In genomic region chr2:119225084-119225864, GRCh38 we compare ENCODE assay signal across 12 cellular contexts. TPM values are rescaled to one million over a fixed set of nuclear protein-coding genes. Genes with fewer than 3 reads are reported as not detected.
DNase-seq lines count a peak whose midpoint lies in the region; ATAC-seq, FAIRE-seq and TF ChIP-seq lines count a peak whose summit lies in the region.
"Had no signal": no experiment of that assay in that cellular context is flagged by ENCODE, and none has a peak within 500 bp of the region (broad histone marks: within the 10 kb centered on the region; RNA-seq: fewer than 3 reads in every experiment).

No MANE protein-coding gene starts in this region.

- H3K36me3 ChIP-seq in ACC112 (ENCODE audit: insufficient read depth, low read length) = no peaks in the 10 kb centered on the region
- H3K36me3 ChIP-seq in keratinocyte (ENCODE audit: control insufficient read depth in 2 of 2, extremely low read depth in 1 of 2, insufficient read depth in 2 of 2, low read length in 2 of 2) = peaks cover 0 to 3% of the 10 kb centered on the region in 2 experiments

- H3K9me1 ChIP-seq in keratinocyte (ENCODE audit: control insufficient read depth, extremely low read depth, insufficient read depth, low read length) = no peaks in the 10 kb centered on the region

- peak; percentile 16; the same call in 1 of the 2 replicates for TF ChIP-seq CTCF in GM12875 (IDR thresholded peaks at IDR 0.05; ENCODE audit: borderline replicate concordance, insufficient read depth, low read depth, low read length)
- TF ChIP-seq CTCF in keratinocyte (optimal IDR thresholded peaks at IDR 0.05 in 1 of 3, IDR thresholded peaks at IDR 0.05 in 1 of 3, conservative IDR thresholded peaks at IDR 0.05 in 1 of 3; ENCODE audit: extremely low read depth in 1 of 3, insufficient read depth in 2 of 3, low read length in 3 of 3) = no peak

- H3K27ac ChIP-seq in ACC112 (ENCODE audit: low read depth, low read length) (no peak overlapping the region), keratinocyte (ENCODE audit: control insufficient read depth, insufficient read depth, low read length) (no peak overlapping the region)
- H3K27ac ChIP-seq: epithelial cell of prostate had no signal

- H3K27me3 ChIP-seq in ACC112 (ENCODE audit: insufficient read depth, low read length) (no peaks in the 10 kb centered on the region), keratinocyte (ENCODE audit: control insufficient read depth, extremely low read depth, insufficient read depth, low read length) (peaks cover 4% of the 10 kb centered on the region)

- H3K4me3 ChIP-seq in ACC112 (ENCODE audit: low read depth, low read length) (peak overlapping the region; percentile 97), GM12875 (ENCODE audit: low read depth, low read length) (no peak overlapping the region), keratinocyte (ENCODE audit: control insufficient read depth in 2 of 3, extremely low read depth in 1 of 3, insufficient read depth in 2 of 3, low read depth in 1 of 3, low read length in 3 of 3) (no peak overlapping the region)

- H2AFZ ChIP-seq in ACC112 (ENCODE audit: low read length, unreplicated experiment) (no peak overlapping the region), keratinocyte (ENCODE audit: control insufficient read depth, low read length) (no peak overlapping the region)

- H3K79me2 ChIP-seq in ACC112 (ENCODE audit: control insufficient read depth, insufficient read depth, low read length, unreplicated experiment) (peaks cover 34% of the 10 kb centered on the region), keratinocyte (ENCODE audit: control insufficient read depth, insufficient read depth, low read length) (no peaks in the 10 kb centered on the region)

- no peaks in the 10 kb centered on the region for H4K20me1 ChIP-seq in keratinocyte (ENCODE audit: control insufficient read depth, extremely low read depth, insufficient read depth, low read length)

- peak; percentile 49 for DNase-seq in NCI-H510A (lab: John Stamatoyannopoulos, UW)
- DNase-seq in keratinocyte (ENCODE audit: low read depth, low spot score) = no peak
- DNase-seq in islet precursor cell = no peak
- DNase-seq in retina = no peak
- DNase-seq in NOMO-1 treated with DMSO at 0.1 percent for 48 hours (lab: John Stamatoyannopoulos, UW; ENCODE audit: unreplicated experiment) = no peak
- DNase-seq: activated CD4-positive, alpha-beta memory T cell treated with anti-CD3 and anti-CD28 coated beads for 36 hours; left cardiac atrium had no signal

- peak overlapping the region; percentile 77 for H3K4me2 ChIP-seq in keratinocyte (ENCODE audit: control insufficient read depth, extremely low read depth, insufficient read depth, low read depth, low read length)

- H3K9ac ChIP-seq in keratinocyte (ENCODE audit: control insufficient read depth, extremely low read depth, insufficient read depth, low read length) = no peak overlapping the region

- no peak for FAIRE-seq in keratinocyte (lab: Jason Lieb, UNC)
- FAIRE-seq: HTR-8/SVneo had no signal

- H3K4me1 ChIP-seq in ACC112 (ENCODE audit: control insufficient read depth, insufficient read depth, low read length, unreplicated experiment) = peaks cover 20% of the 10 kb centered on the region
- peaks cover 8% of the 10 kb centered on the region for H3K4me1 ChIP-seq in keratinocyte (ENCODE audit: control insufficient read depth, extremely low read depth, insufficient read depth, low read length)

- dilution Hi-C loops in keratinocyte (cut with MboI; ENCODE audit: extremely low pct_ligation_motif_present, low sequenced_read_pairs) = no loop called here

- no peak for ATAC-seq in GM21576 (IDR thresholded peaks at IDR 0.05; ENCODE audit: unreplicated experiment)

- no peaks in the 10 kb centered on the region for H3K9me3 ChIP-seq in keratinocyte (ENCODE audit: control insufficient read depth, low read depth, low read length)

RNA-seq across cellular contexts. Expression of gene STEAP3, which starts 1.6 kb away (rescaled TPM):
- 15.5 to 29.7 TPM (median 19.9 TPM) in 3 replicates for polyA plus RNA-seq in keratinocyte
- polyA plus RNA-seq in keratinocyte (2011; ENCODE audit: low read depth) = 3.0 TPM
- polyA plus RNA-seq in keratinocyte (2011; cell fraction: cytosol; rRNA removed) = 11.4 and 13.4 TPM in 2 replicates
- polyA plus RNA-seq in keratinocyte (2011; cell fraction: nucleus; rRNA removed) = 47.2 and 51.9 TPM in 2 replicates
- 14.0 and 32.2 TPM in 2 replicates for polyA plus RNA-seq in keratinocyte (2012; ENCODE audit: low replicate concordance)
- 19.6 to 51.3 TPM (median 29.0 TPM) in 3 replicates for polyA minus RNA-seq in keratinocyte
- 35.5 TPM for polyA minus RNA-seq in keratinocyte (2011; cell fraction: cytosol; rRNA and poly(A)+ RNA removed)
- 53.0 and 59.4 TPM in 2 replicates for polyA minus RNA-seq in keratinocyte (2011; cell fraction: nucleus; rRNA and poly(A)+ RNA removed)
